In genomic region chr18:47872426-47872825, GRCh38 we compare ENCODE assay signal across 17 cellular contexts.
"Had no signal": no experiment of that assay in that cellular context is flagged by ENCODE, and none has a peak within 500 bp of the region (broad histone marks: within the 10 kb centered on the region; RNA-seq: fewer than 3 reads in every experiment).

No MANE protein-coding gene starts in this region.

- ATAC-seq: lower lobe of right lung; naive thymus-derived CD8-positive, alpha-beta T cell; right lobe of liver; stimulated activated effector memory CD8-positive, alpha-beta T cell treated with anti-CD3 and anti-CD28 coated beads, Interleukin-12 subunit alpha, Interleukin-12 subunit beta, amount 100 ng/mL, for 72 hours had no signal

- H3K4me1 Mint-ChIP-seq: nephron had no signal

- H3K4me3 Mint-ChIP-seq: nephron; stimulated activated effector memory CD8-positive, alpha-beta T cell treated with anti-CD3 and anti-CD28 coated beads, Interleukin-12 subunit alpha, Interleukin-12 subunit beta, amount 100 ng/mL, for 72 hours; stimulated activated naive CD8-positive, alpha-beta T cell treated with anti-CD3 and anti-CD28 coated beads, Interleukin-15, Interleukin-2, amounts not matched to agents 100 ng/mL and 50 ng/mL, for 24 hours; type B pancreatic cell had no signal

- H3K27me3 Mint-ChIP-seq: naive thymus-derived CD8-positive, alpha-beta T cell; progenitor cell of endocrine pancreas; stimulated activated naive CD8-positive, alpha-beta T cell treated with anti-CD3 and anti-CD28 coated beads, Interleukin-15, Interleukin-2, amounts not matched to agents 100 ng/mL and 50 ng/mL, for 24 hours; type B pancreatic cell had no signal

- DNase-seq: heart right ventricle; islet precursor cell; lower lobe of right lung; mammary epithelial cell; mesenchymal stem cell; naive thymus-derived CD8-positive, alpha-beta T cell; ovary; right lobe of liver; stimulated activated CD4-positive, alpha-beta T cell treated with anti-CD3 and anti-CD28 coated beads, Interleukin-1b, Interleukin-23, amount 100 ng/mL, for 48 hours; stimulated activated CD4-positive, alpha-beta T cell treated with anti-CD3 and anti-CD28 coated beads, Interleukin-4, amount 100 ng/mL, for 1 hour; stimulated activated naive CD4-positive, alpha-beta T cell; tibial artery had no signal

- H3K9me3 Mint-ChIP-seq: naive thymus-derived CD8-positive, alpha-beta T cell; nephron; stimulated activated effector memory CD8-positive, alpha-beta T cell treated with anti-CD3 and anti-CD28 coated beads, Interleukin-12 subunit alpha, Interleukin-12 subunit beta, amount 100 ng/mL, for 72 hours; stimulated activated naive CD8-positive, alpha-beta T cell treated with anti-CD3 and anti-CD28 coated beads, Interleukin-15, Interleukin-2, amounts not matched to agents 100 ng/mL and 50 ng/mL, for 24 hours; type B pancreatic cell had no signal

- H3K27ac Mint-ChIP-seq: progenitor cell of endocrine pancreas; stimulated activated naive CD8-positive, alpha-beta T cell treated with anti-CD3 and anti-CD28 coated beads, Interleukin-15, Interleukin-2, amounts not matched to agents 100 ng/mL and 50 ng/mL, for 24 hours; type B pancreatic cell had no signal
